ENCODE assay signal across 8 cellular contexts in the genomic region with DNA sequence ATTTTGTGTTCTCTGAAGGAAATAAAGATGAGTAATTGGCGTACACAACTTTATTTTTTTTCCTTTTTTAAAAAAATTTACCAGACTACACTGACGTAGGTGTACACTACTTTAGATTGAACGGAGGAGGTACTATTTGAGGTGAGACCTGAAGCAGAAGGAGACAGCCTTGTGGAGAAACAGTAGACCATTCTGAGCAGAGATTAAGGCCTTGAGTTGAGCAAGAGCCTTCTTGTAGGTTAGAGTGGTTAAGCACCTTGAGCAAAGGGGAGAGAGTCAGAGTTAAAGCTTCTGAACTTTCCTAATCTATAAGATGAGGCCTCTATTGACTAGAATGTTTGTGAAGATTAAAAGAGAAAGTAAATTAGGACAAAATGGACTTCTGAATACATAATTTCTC. TPM values are rescaled to one million over a fixed set of nuclear protein-coding genes. Genes with fewer than 3 reads are reported as not detected.
A peak's percentile ranks its signal among the peaks of the same experiment; 100 is the strongest.
DNase-seq lines count a peak whose midpoint lies in the region; ATAC-seq, FAIRE-seq and TF ChIP-seq lines count a peak whose summit lies in the region.

No MANE protein-coding gene starts in this region.

- POLR2A ChIA-PET in A549 (lab: Yijun Ruan, JAX): no interaction called here

- no peaks in the 10 kb centered on the region for H3K27me3 ChIP-seq in left lung

- H3K4me1 ChIP-seq in A549 (peaks cover 26% of the 10 kb centered on the region), left lung (peaks cover 14 to 62% of the 10 kb centered on the region in 2 donors)

- no peaks in the 10 kb centered on the region for H3K36me3 ChIP-seq in left lung

- ATAC-seq in A549 (no peak), left lung (peak; percentile 18), HG02678 (IDR thresholded peaks at IDR 0.05; ENCODE audit: unreplicated experiment) (no peak)

- TF ChIP-seq CTCF in A549 (IDR thresholded peaks at IDR 0.05) (no peak), GM20000 (IDR thresholded peaks at IDR 0.05; ENCODE audit: extremely low read depth, missing control alignments) (no peak), left lung (IDR thresholded peaks at IDR 0.05) (no peak)

- H3K4me3 Mint-ChIP-seq in activated naive CD8-positive, alpha-beta T cell: peak overlapping the region; percentile 98

- no peak for TF ChIP-seq EP300 in A549 (IDR thresholded peaks at IDR 0.05)

- DNase-seq in A549 (ENCODE audit: low read depth in 1 of 2, low spot score in 1 of 2) (no peak), GM20000 (ENCODE audit: low spot score) (peak; percentile 28), left lung (no peak), posterior cingulate gyrus (no peak), Ammon's horn (ENCODE audit: low spot score) (no peak)
- DNase-seq in stimulated activated CD4-positive, alpha-beta T cell treated with anti-CD3 and anti-CD28 coated beads, Interleukin-4, amount 100 ng/mL, for 1 hour: no peak

- H3K4me1 Mint-ChIP-seq in activated naive CD8-positive, alpha-beta T cell (ENCODE audit: low read depth): peaks cover 38% of the 10 kb centered on the region

- intact Hi-C loops in left lung (cut with DNase I) (no loop called here), posterior cingulate gyrus (cut with DNase I) (no loop called here)

- no peak overlapping the region for H3K27ac Mint-ChIP-seq in activated naive CD8-positive, alpha-beta T cell

- no peaks in the 10 kb centered on the region for H3K9me3 Mint-ChIP-seq in activated naive CD8-positive, alpha-beta T cell (ENCODE audit: low read depth)

- H3K9me3 ChIP-seq in A549 (no peaks in the 10 kb centered on the region), left lung (no peaks in the 10 kb centered on the region)

- FAIRE-seq in A549 (lab: Jason Lieb, UNC): no peak

- WGBS in A549 (ENCODE audit: missing lambda C conversion rate): 86% methylated on average over 3 of the region's 3 CpGs

- TF ChIP-seq RAD21 in A549 (conservative IDR thresholded peaks at IDR 0.05 in 1 of 2, IDR thresholded peaks at IDR 0.05 in 1 of 2): no peak

- H3K36me3 Mint-ChIP-seq in activated naive CD8-positive, alpha-beta T cell: peaks cover 2% of the 10 kb centered on the region

- CTCF ChIA-PET in A549 (lab: Yijun Ruan, JAX): interaction anchor here (1.0 to 1.8 kb wide), 2 partner anchors 49 to 376 kb away, joined by 3 to 4 read pairs; no protein-coding TSS in a partner anchor

- H3K4me2 ChIP-seq in A549: peak overlapping the region; percentile 84

- TF ChIP-seq POLR2A in A549 (IDR thresholded peaks at IDR 0.05; ENCODE audit: low read length): no peak

- H3K27ac ChIP-seq in A549 (no peak overlapping the region), left lung (no peak overlapping the region)

- H3K27me3 Mint-ChIP-seq in activated naive CD8-positive, alpha-beta T cell: no peaks in the 10 kb centered on the region

- H3K4me3 ChIP-seq in A549: no peak overlapping the region
- H3K4me3 ChIP-seq in left lung: peak overlapping the region; percentile 80 to 96

TF ChIP-seq in A549, 52 proteins besides CTCF, POLR2A, EP300 and RAD21:
- TF ChIP-seq, protein P1, sequence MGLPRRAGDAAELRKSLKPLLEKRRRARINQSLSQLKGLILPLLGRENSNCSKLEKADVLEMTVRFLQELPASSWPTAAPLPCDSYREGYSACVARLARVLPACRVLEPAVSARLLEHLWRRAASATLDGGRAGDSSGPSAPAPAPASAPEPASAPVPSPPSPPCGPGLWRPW (IDR thresholded peaks at IDR 0.05): no peak
- TF ChIP-seq BHLHE40 (IDR thresholded peaks at IDR 0.05; ENCODE audit: low read depth, low read length) (no peak), MAFK (IDR thresholded peaks at IDR 0.05; ENCODE audit: partially characterized antibody) (no peak), GATA3 (IDR thresholded peaks at IDR 0.05; ENCODE audit: borderline replicate concordance) (no peak), NR3C1 (IDR thresholded peaks at IDR 0.05) (no peak), CBX8 (IDR thresholded peaks at IDR 0.05) (no peak), RFX5 (IDR thresholded peaks at IDR 0.05) (no peak), CHD2 (IDR thresholded peaks at IDR 0.05; ENCODE audit: low read length, partially characterized antibody) (no peak), FOXS1 (CRISPR knock-in tag; IDR thresholded peaks at IDR 0.05) (no peak), HDAC2 (IDR thresholded peaks at IDR 0.05) (no peak)
- TF ChIP-seq, protein P2, sequence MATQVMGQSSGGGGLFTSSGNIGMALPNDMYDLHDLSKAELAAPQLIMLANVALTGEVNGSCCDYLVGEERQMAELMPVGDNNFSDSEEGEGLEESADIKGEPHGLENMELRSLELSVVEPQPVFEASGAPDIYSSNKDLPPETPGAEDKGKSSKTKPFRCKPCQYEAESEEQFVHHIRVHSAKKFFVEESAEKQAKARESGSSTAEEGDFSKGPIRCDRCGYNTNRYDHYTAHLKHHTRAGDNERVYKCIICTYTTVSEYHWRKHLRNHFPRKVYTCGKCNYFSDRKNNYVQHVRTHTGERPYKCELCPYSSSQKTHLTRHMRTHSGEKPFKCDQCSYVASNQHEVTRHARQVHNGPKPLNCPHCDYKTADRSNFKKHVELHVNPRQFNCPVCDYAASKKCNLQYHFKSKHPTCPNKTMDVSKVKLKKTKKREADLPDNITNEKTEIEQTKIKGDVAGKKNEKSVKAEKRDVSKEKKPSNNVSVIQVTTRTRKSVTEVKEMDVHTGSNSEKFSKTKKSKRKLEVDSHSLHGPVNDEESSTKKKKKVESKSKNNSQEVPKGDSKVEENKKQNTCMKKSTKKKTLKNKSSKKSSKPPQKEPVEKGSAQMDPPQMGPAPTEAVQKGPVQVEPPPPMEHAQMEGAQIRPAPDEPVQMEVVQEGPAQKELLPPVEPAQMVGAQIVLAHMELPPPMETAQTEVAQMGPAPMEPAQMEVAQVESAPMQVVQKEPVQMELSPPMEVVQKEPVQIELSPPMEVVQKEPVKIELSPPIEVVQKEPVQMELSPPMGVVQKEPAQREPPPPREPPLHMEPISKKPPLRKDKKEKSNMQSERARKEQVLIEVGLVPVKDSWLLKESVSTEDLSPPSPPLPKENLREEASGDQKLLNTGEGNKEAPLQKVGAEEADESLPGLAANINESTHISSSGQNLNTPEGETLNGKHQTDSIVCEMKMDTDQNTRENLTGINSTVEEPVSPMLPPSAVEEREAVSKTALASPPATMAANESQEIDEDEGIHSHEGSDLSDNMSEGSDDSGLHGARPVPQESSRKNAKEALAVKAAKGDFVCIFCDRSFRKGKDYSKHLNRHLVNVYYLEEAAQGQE (IDR thresholded peaks at IDR 0.05): no peak
- TF ChIP-seq, protein P3, sequence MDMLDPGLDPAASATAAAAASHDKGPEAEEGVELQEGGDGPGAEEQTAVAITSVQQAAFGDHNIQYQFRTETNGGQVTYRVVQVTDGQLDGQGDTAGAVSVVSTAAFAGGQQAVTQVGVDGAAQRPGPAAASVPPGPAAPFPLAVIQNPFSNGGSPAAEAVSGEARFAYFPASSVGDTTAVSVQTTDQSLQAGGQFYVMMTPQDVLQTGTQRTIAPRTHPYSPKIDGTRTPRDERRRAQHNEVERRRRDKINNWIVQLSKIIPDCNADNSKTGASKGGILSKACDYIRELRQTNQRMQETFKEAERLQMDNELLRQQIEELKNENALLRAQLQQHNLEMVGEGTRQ (IDR thresholded peaks at IDR 0.05): no peak

RNA-seq across cellular contexts. Expression of a gene that starts 2.5 kb away (rescaled TPM):
- polyA plus RNA-seq in A549 (2011; rRNA removed) (13.1 and 17.8 TPM in 2 replicates), A549 (2017; fragmentation: RNase III; extraction: RNeasy Plus Mini Kit Qiagen cat#74134 plus additional on column Dnase treatment) (10.5 to 12.3 TPM (median 12.2 TPM) in 3 replicates)
- 4.2 and 4.7 TPM in 2 replicates for polyA plus RNA-seq in A549 (2012; cell fraction: cytosol; rRNA removed)
- 10.8 and 12.5 TPM in 2 replicates for polyA plus RNA-seq in A549 (2012; cell fraction: nucleus; rRNA removed)
- polyA minus RNA-seq in A549 (2011; rRNA and poly(A)+ RNA removed): 11.3 and 14.6 TPM in 2 replicates
- 10 to 100 TPM; 26.5 to 35.4 TPM for total RNA-seq in left lung

RNA-seq across cellular contexts. Expression of a gene that starts 50.8 kb away (rescaled TPM):
- polyA plus RNA-seq in A549 (2011; rRNA removed) (not detected in 2 replicates), A549 (2017; fragmentation: RNase III; extraction: RNeasy Plus Mini Kit Qiagen cat#74134 plus additional on column Dnase treatment) (not detected in 3 replicates)
- not detected in 2 replicates for polyA plus RNA-seq in A549 (2012; cell fraction: cytosol; rRNA removed)
- not detected in 2 replicates for polyA plus RNA-seq in A549 (2012; cell fraction: nucleus; rRNA removed)
- polyA minus RNA-seq in A549 (2011; rRNA and poly(A)+ RNA removed): not detected in 2 replicates
- total RNA-seq in left lung: 10 to 100 TPM; 42.5 to 78.1 TPM
